Comparison of ENCODE assay signal across 8 cellular contexts in genomic region chr20:50509923-50510705, GRCh38. TPM values are rescaled to one million over a fixed set of nuclear protein-coding genes. Genes with fewer than 3 reads are reported as not detected.
A peak's percentile ranks its signal among the peaks of the same experiment; 100 is the strongest.
DNase-seq lines count a peak whose midpoint lies in the region; FAIRE-seq and TF ChIP-seq lines count a peak whose summit lies in the region.

TSS of gene PTPN1 (plus strand) at chr20:50510383. CDS start at chr20:50510528, 145 bp downstream.

- peak within 1 kb of the TSS; percentile 59 to 96 (median 87) for H3K27ac Mint-ChIP-seq in nephron
- peak within 1 kb of the TSS; percentile 91 for H3K27ac Mint-ChIP-seq in stimulated activated naive CD8-positive, alpha-beta T cell treated with anti-CD3 and anti-CD28 coated beads, Interleukin-15, Interleukin-2, amounts not matched to agents 100 ng/mL and 50 ng/mL, for 24 hours

- TF ChIP-seq CTCF in fibroblast of pulmonary artery (IDR thresholded peaks at IDR 0.05; ENCODE audit: low read length, missing control alignments), result peak; percentile 1
- TF ChIP-seq CTCF in nephron (IDR thresholded peaks at IDR 0.05; ENCODE audit: unreplicated experiment in 3 of 3), result no peak

- peak; percentile 98 for TF ChIP-seq POLR2A in H54 (IDR thresholded peaks at IDR 0.05; ENCODE audit: low read depth, low read length)

- H3K36me3 Mint-ChIP-seq in nephron (ENCODE audit: low read depth), result no peaks in the 10 kb centered on the region
- H3K36me3 Mint-ChIP-seq in stimulated activated naive CD8-positive, alpha-beta T cell treated with anti-CD3 and anti-CD28 coated beads, Interleukin-15, Interleukin-2, amounts not matched to agents 100 ng/mL and 50 ng/mL, for 24 hours (ENCODE audit: low read depth), result peaks cover 20% of the 10 kb centered on the region

- H3K4me3 Mint-ChIP-seq in nephron, result peak within 1 kb of the TSS; percentile 90 to 97 (median 94)
- peak within 1 kb of the TSS; percentile 97 for H3K4me3 Mint-ChIP-seq in stimulated activated naive CD8-positive, alpha-beta T cell treated with anti-CD3 and anti-CD28 coated beads, Interleukin-15, Interleukin-2, amounts not matched to agents 100 ng/mL and 50 ng/mL, for 24 hours

- peaks cover 41% of the 10 kb centered on the region for H3K4me1 Mint-ChIP-seq in nephron
- H3K4me1 Mint-ChIP-seq in stimulated activated naive CD8-positive, alpha-beta T cell treated with anti-CD3 and anti-CD28 coated beads, Interleukin-15, Interleukin-2, amounts not matched to agents 100 ng/mL and 50 ng/mL, for 24 hours (ENCODE audit: low read depth), result peaks cover 54% of the 10 kb centered on the region

- no peaks in the 10 kb centered on the region for H3K9me3 Mint-ChIP-seq in nephron
- H3K9me3 Mint-ChIP-seq in stimulated activated naive CD8-positive, alpha-beta T cell treated with anti-CD3 and anti-CD28 coated beads, Interleukin-15, Interleukin-2, amounts not matched to agents 100 ng/mL and 50 ng/mL, for 24 hours, result no peaks in the 10 kb centered on the region

- peak; percentile 99 for DNase-seq in ELF-1 (ENCODE audit: low read depth, low spot score)
- peak; percentile 91 for DNase-seq in H54 (ENCODE audit: insufficient read length, low spot score)
- peak; percentile 99 for DNase-seq in M059J (ENCODE audit: low read depth)
- peak; percentile 95 to 98 for DNase-seq in SHP77 (lab: John Stamatoyannopoulos, UW)
- DNase-seq in activated effector memory CD4-positive, alpha-beta T cell treated with Interleukin-2 at 50 U/mL for 16 hours, result peak; percentile 99
- DNase-seq in fibroblast of pulmonary artery (ENCODE audit: low read depth), result peak; percentile 99

- peak; percentile 90 for FAIRE-seq in H54 (lab: Jason Lieb, UNC)

- H3K27me3 Mint-ChIP-seq in nephron (ENCODE audit: low read depth), result no peaks in the 10 kb centered on the region
- no peaks in the 10 kb centered on the region for H3K27me3 Mint-ChIP-seq in stimulated activated naive CD8-positive, alpha-beta T cell treated with anti-CD3 and anti-CD28 coated beads, Interleukin-15, Interleukin-2, amounts not matched to agents 100 ng/mL and 50 ng/mL, for 24 hours

- H3K4me3 ChIP-seq in fibroblast of pulmonary artery (replicated peaks; ENCODE audit: low read depth, low read length), result peak within 1 kb of the TSS; percentile 92

RNA-seq across cellular contexts. Expression of gene PTPN1, which starts in this region (rescaled TPM):
- 62.0 and 84.9 TPM in 2 replicates for total RNA-seq in M059J (2014; rRNA removed; shearing (Covaris generic))

Comparison
In these comparisons a context has a peak if more than half of its experiments do, and no peak if none do; other contexts are left out.
1. Peak in every context shown above with its lines: DNase-seq and H3K4me3 ChIP-seq.